21 cellular contexts compared by ENCODE assay signal in genomic region chr7:80603940-80604339, GRCh38. TPM values are rescaled to one million over a fixed set of nuclear protein-coding genes. Genes with fewer than 3 reads are reported as not detected.
"Had no signal": no experiment of that assay in that cellular context is flagged by ENCODE, and none has a peak within 500 bp of the region (broad histone marks: within the 10 kb centered on the region; RNA-seq: fewer than 3 reads in every experiment).

No MANE protein-coding gene starts in this region.

- H3K27me3 ChIP-seq: cardiac muscle cell, gastroesophageal sphincter, neural progenitor cell, pancreas, tibial artery, vagina had no signal

- H3K36me3 ChIP-seq: cardiac muscle cell, gastroesophageal sphincter, neural progenitor cell, pancreas, tibial artery, vagina had no signal

- ATAC-seq: activated CD8-positive, alpha-beta T cell treated with anti-CD3 and anti-CD28 coated beads, Interleukin-2, amount 10 ng/mL, durations not matched to agents 7 days and 5 days; activated naive CD4-positive, alpha-beta T cell treated with anti-CD3 and anti-CD28 coated beads, Interleukin-2, amount 50 U/mL, for 72 hours; gastroesophageal sphincter; left colon; stimulated activated memory B cell treated with anti-CD40 and anti-IgM and Interleukin-4, amounts not matched to agents 10 μg/mL and 1 μg/mL and 100 μg/mL, for 72 hours had no signal

- H3K27ac ChIP-seq: cardiac muscle cell, dorsolateral prefrontal cortex, gastroesophageal sphincter, neural progenitor cell, pancreas, tibial artery, vagina had no signal

- H3K4me1 ChIP-seq: gastroesophageal sphincter, neural progenitor cell, tibial artery, vagina had no signal

- DNase-seq: activated CD4-positive, alpha-beta T cell treated with anti-CD3 and anti-CD28 coated beads, Interleukin-2, amount 10 ng/mL, durations not matched to agents 24 days and 14 days; activated CD4-positive, CD25-positive, alpha-beta regulatory T cell; activated CD8-positive, alpha-beta memory T cell treated with anti-CD3 and anti-CD28 coated beads, Interleukin-2, amount 50 U/mL, for 4 hours; activated CD8-positive, alpha-beta T cell treated with anti-CD3 and anti-CD28 coated beads, Interleukin-2, amount 10 ng/mL, durations not matched to agents 7 days and 5 days; activated effector memory CD4-positive, alpha-beta T cell treated with anti-CD3 and anti-CD28 coated beads, Interleukin-2, amount 50 U/mL, for 16 hours; activated T-cell treated with anti-CD3 and anti-CD28 coated beads, Interleukin-2, amount 50 U/mL, for 48 hours; dorsolateral prefrontal cortex; endodermal cell; left colon; mammary epithelial cell; naive B cell; pancreas; stimulated activated CD4-positive, alpha-beta T cell treated with anti-CD3 and anti-CD28 coated beads, Interleukin-2, amount 100 ng/mL, for 48 hours; tibial artery had no signal

- H3K9ac ChIP-seq: neural progenitor cell had no signal

- H3K9me3 ChIP-seq: gastroesophageal sphincter, pancreas, tibial artery, vagina had no signal

- H3K4me3 ChIP-seq: cardiac muscle cell, dorsolateral prefrontal cortex, gastroesophageal sphincter, neural progenitor cell, pancreas, tibial artery, vagina had no signal

RNA-seq across cellular contexts. Expression of gene CD36, which starts 34.5 kb away (rescaled TPM):
- total RNA-seq: activated CD4-positive, alpha-beta T cell treated with anti-CD3 and anti-CD28 coated beads, Interleukin-2, amount 10 ng/mL, durations not matched to agents 24 days and 14 days; activated CD8-positive, alpha-beta T cell treated with anti-CD3 and anti-CD28 coated beads, Interleukin-2, amount 10 ng/mL, durations not matched to agents 7 days and 5 days; activated naive CD4-positive, alpha-beta T cell treated with anti-CD3 and anti-CD28 coated beads, Interleukin-2, amount 50 U/mL, for 72 hours; epithelial cell of proximal tubule had no signal
